In genomic region chr5:157049605-157050004, GRCh38 we compare ENCODE assay signal across 15 cellular contexts. TPM values are rescaled to one million over a fixed set of nuclear protein-coding genes. Genes with fewer than 3 reads are reported as not detected.
DNase-seq lines count a peak whose midpoint lies in the region; ATAC-seq, FAIRE-seq and TF ChIP-seq lines count a peak whose summit lies in the region.
"Had no signal": no experiment of that assay in that cellular context is flagged by ENCODE, and none has a peak within 500 bp of the region (broad histone marks: within the 10 kb centered on the region; RNA-seq: fewer than 3 reads in every experiment).

No MANE protein-coding gene starts in this region.

- peaks cover 6% of the 10 kb centered on the region for H3K4me1 ChIP-seq in mucosa of descending colon (ENCODE audit: low read depth)
- H3K4me1 ChIP-seq: Peyer's patch, suprapubic skin had no signal

- no peak for DNase-seq in activated CD4-positive, alpha-beta T cell treated with anti-CD3 and anti-CD28 coated beads for 36 hours
- DNase-seq in activated CD4-positive, alpha-beta T cell treated with anti-CD3 and anti-CD28 coated beads for 4 hours: no peak
- DNase-seq in HTR-8/SVneo (ENCODE audit: insufficient read length, low spot score) (peak; percentile 36), chondrocyte (ENCODE audit: low spot score) (no peak), nephron progenitor cell (no peak), mucosa of descending colon (no peak), MV-4-11 (lab: John Stamatoyannopoulos, UW) (no peak)
- DNase-seq: left cardiac atrium; posterior cingulate gyrus; stimulated activated CD4-positive, alpha-beta T cell treated with anti-CD3 and anti-CD28 coated beads, Interleukin-2, amount 100 ng/mL, for 48 hours had no signal

- no peaks in the 10 kb centered on the region for H3K27me3 Mint-ChIP-seq in activated CD4-positive, alpha-beta T cell treated with anti-CD3 and anti-CD28 coated beads for 36 hours
- H3K27me3 Mint-ChIP-seq in chondrocyte (ENCODE audit: low read depth): no peaks in the 10 kb centered on the region
- peaks cover 4% of the 10 kb centered on the region for H3K27me3 Mint-ChIP-seq in nephron progenitor cell (ENCODE audit: low read depth, poor library complexity)

- no peaks in the 10 kb centered on the region for H3K36me3 Mint-ChIP-seq in activated CD4-positive, alpha-beta T cell treated with anti-CD3 and anti-CD28 coated beads for 36 hours (ENCODE audit: low read depth)
- H3K36me3 Mint-ChIP-seq in chondrocyte (ENCODE audit: low read depth): no peaks in the 10 kb centered on the region
- H3K36me3 Mint-ChIP-seq in nephron progenitor cell (ENCODE audit: low read depth): no peaks in the 10 kb centered on the region
- H3K36me3 Mint-ChIP-seq: brain had no signal

- intact Hi-C loops in activated CD4-positive, alpha-beta T cell treated with anti-CD3 and anti-CD28 coated beads for 36 hours (cut with DNase I, micrococcal nuclease): no loop called here
- intact Hi-C loops in mucosa of descending colon (cut with DNase I, micrococcal nuclease): no loop called here

- no peak for ATAC-seq in activated CD4-positive, alpha-beta T cell treated with anti-CD3 and anti-CD28 coated beads for 36 hours
- ATAC-seq in mucosa of descending colon: no peak
- no peak for ATAC-seq in GM19455 (IDR thresholded peaks at IDR 0.05; ENCODE audit: unreplicated experiment)
- ATAC-seq: activated CD4-positive, CD25-positive, alpha-beta regulatory T cell treated with anti-CD3 and anti-CD28 coated beads, Interleukin-2, amount 50 U/mL, for 24 hours; left cardiac atrium had no signal

- H3K36me3 ChIP-seq in mucosa of descending colon (ENCODE audit: low read depth): no peaks in the 10 kb centered on the region
- H3K36me3 ChIP-seq: Peyer's patch, suprapubic skin had no signal

- H3K4me3 Mint-ChIP-seq in activated CD4-positive, alpha-beta T cell treated with anti-CD3 and anti-CD28 coated beads for 36 hours: peak overlapping the region; percentile 7
- H3K4me3 Mint-ChIP-seq in chondrocyte (ENCODE audit: unreplicated experiment) (no peak overlapping the region), nephron progenitor cell (no peak overlapping the region)
- H3K4me3 Mint-ChIP-seq: brain had no signal

- FAIRE-seq in HTR-8/SVneo (lab: Jason Lieb, UNC): no peak

- CTCF ChIA-PET in activated CD4-positive, alpha-beta T cell treated with anti-CD3 and anti-CD28 coated beads for 36 hours (lab: Charles Lee): interaction anchor here (0.9 kb wide), 1 partner anchor 25 kb away, joined by 6 read pairs; no protein-coding TSS in a partner anchor

- TF ChIP-seq CTCF in chondrocyte (IDR thresholded peaks at IDR 0.05): no peak
- no peak for TF ChIP-seq CTCF in nephron progenitor cell (IDR thresholded peaks at IDR 0.05)
- TF ChIP-seq CTCF in mucosa of descending colon (IDR thresholded peaks at IDR 0.05): no peak

- H3K9me3 Mint-ChIP-seq in activated CD4-positive, alpha-beta T cell treated with anti-CD3 and anti-CD28 coated beads for 36 hours (ENCODE audit: low read depth): no peaks in the 10 kb centered on the region
- H3K9me3 Mint-ChIP-seq in chondrocyte (ENCODE audit: low read depth): no peaks in the 10 kb centered on the region
- no peaks in the 10 kb centered on the region for H3K9me3 Mint-ChIP-seq in nephron progenitor cell
- H3K9me3 Mint-ChIP-seq: brain had no signal

- H3K4me1 Mint-ChIP-seq in activated CD4-positive, alpha-beta T cell treated with anti-CD3 and anti-CD28 coated beads for 36 hours: peaks cover 35% of the 10 kb centered on the region
- H3K4me1 Mint-ChIP-seq in chondrocyte (ENCODE audit: low read depth) (peaks cover 7% of the 10 kb centered on the region), nephron progenitor cell (peaks cover 19% of the 10 kb centered on the region)

- no peaks in the 10 kb centered on the region for H3K9me3 ChIP-seq in mucosa of descending colon
- H3K9me3 ChIP-seq: Peyer's patch, suprapubic skin had no signal

- H3K27ac Mint-ChIP-seq in activated CD4-positive, alpha-beta T cell treated with anti-CD3 and anti-CD28 coated beads for 36 hours: peak overlapping the region; percentile 22
- H3K27ac Mint-ChIP-seq in chondrocyte (ENCODE audit: unreplicated experiment) (peak overlapping the region; percentile 5), nephron progenitor cell (peak overlapping the region; percentile 17)
- H3K27ac Mint-ChIP-seq: brain had no signal

- no peak overlapping the region for H3K4me3 ChIP-seq in mucosa of descending colon
- H3K4me3 ChIP-seq: Peyer's patch, suprapubic skin had no signal

- POLR2A ChIA-PET in activated CD4-positive, alpha-beta T cell treated with anti-CD3 and anti-CD28 coated beads for 36 hours (lab: Charles Lee): no interaction called here

RNA-seq across cellular contexts. Expression of gene HAVCR1, which starts 9.3 kb away (rescaled TPM):
- under 1 TPM in 1 of 2 experiments, not detected in 1; 0.65 TPM for total RNA-seq in activated CD4-positive, alpha-beta T cell treated with anti-CD3 and anti-CD28 coated beads for 36 hours
- total RNA-seq in chondrocyte: 0.15 TPM in 1 of 3 replicates, not detected in the others
- total RNA-seq in mucosa of descending colon: 10 to 100 TPM in 1 of 3 donors, 1 to 10 TPM in 2; 2.6 to 24.1 (median 3.9) TPM
- total RNA-seq: Peyer's patch, suprapubic skin had no signal

RNA-seq across cellular contexts. Expression of gene HAVCR2, which starts 59.2 kb away (rescaled TPM):
- total RNA-seq in activated CD4-positive, alpha-beta T cell treated with anti-CD3 and anti-CD28 coated beads for 36 hours: 10 to 100 TPM; 12.6 to 15.9 TPM
- 0.28 to 0.35 TPM in 2 of 3 replicates, not detected in the other for total RNA-seq in chondrocyte
- total RNA-seq in mucosa of descending colon: 1 to 10 TPM; 2.1 to 5.1 (median 5.1) TPM
